Comparison of ENCODE assay signal across 21 cellular contexts in the genomic region with DNA sequence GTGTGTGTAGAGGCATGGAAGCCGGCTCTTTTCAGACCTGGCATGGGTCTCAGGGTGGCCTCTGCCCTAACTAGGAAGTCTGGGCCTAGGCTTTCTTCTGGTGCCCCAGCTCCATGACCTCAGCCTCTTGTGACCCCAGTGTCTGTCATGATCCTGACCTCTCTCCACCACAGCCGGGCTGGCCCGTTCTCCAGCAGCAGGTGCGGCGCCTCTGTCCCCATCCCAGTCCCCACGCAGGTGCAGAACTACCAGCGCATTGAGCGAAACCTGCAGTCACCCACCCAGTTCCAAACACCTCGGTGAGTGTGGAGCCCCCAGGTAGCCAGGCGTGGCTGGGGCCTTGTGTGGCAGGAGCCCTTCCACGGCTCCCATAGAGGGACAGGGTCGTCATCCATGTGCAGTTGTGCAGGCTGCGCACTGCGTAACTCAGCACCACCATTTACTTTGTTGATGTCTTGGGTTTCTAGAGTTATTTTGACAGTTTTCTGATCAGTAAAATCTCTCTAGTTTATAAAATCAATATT.
"Had no signal": no experiment of that assay in that cellular context is flagged by ENCODE, and none has a peak within 500 bp of the region (broad histone marks: within the 10 kb centered on the region; RNA-seq: fewer than 3 reads in every experiment).

No MANE protein-coding gene starts in this region.

- H3K9me3 ChIP-seq: SJSA1 had no signal

- ATAC-seq: HepG2 had no signal

- H3K27me3 ChIP-seq: SJSA1 had no signal

- DNase-seq: IMR-90, Kasumi-1, MM.1S, NCI-H1092 treated with DMSO at 0.1 percent for 48 hours, NCI-H1436, NCI-H187, NCI-H2029, NCI-H2081 treated with DMSO at 0.1 percent for 48 hours, NCI-H2171, NCI-H226, NCI-H446, NCI-H510A, NCI-H524 treated with DMSO at 0.1 percent for 48 hours, NCI-H69, NCI-H774, RPMI8226, SHP77 treated with DMSO at 0.1 percent for 48 hours had no signal

- H3K4me3 ChIP-seq: SJSA1, SK-N-MC had no signal

- H3K27ac ChIP-seq: KMS-11, SJSA1, SK-N-MC had no signal
